ENCODE assay signal across 18 cellular contexts in genomic region chr15:60701261-60702019, GRCh38.
A peak's percentile ranks its signal among the peaks of the same experiment; 100 is the strongest.
DNase-seq lines count a peak whose midpoint lies in the region; ATAC-seq and TF ChIP-seq lines count a peak whose summit lies in the region.
"Had no signal": no experiment of that assay in that cellular context is flagged by ENCODE, and none has a peak within 500 bp of the region (broad histone marks: within the 10 kb centered on the region; RNA-seq: fewer than 3 reads in every experiment).

No MANE protein-coding gene starts in this region.

- no peaks in the 10 kb centered on the region for H3K9me3 Mint-ChIP-seq in CD4-positive, alpha-beta T cell
- H3K9me3 Mint-ChIP-seq in Calu3 (ENCODE audit: low read depth, unreplicated experiment): no peaks in the 10 kb centered on the region
- H3K9me3 Mint-ChIP-seq: CD8-positive, alpha-beta memory T cell had no signal

- no peak for TF ChIP-seq CTCF in CD4-positive, alpha-beta T cell (IDR thresholded peaks at IDR 0.05)
- TF ChIP-seq CTCF in Calu3 (IDR thresholded peaks at IDR 0.05; ENCODE audit: unreplicated experiment): no peak

- WGBS in mesendoderm (ENCODE audit: extremely low coverage, insufficient coverage, low lambda C conversion rate): no CpG with 5 or more reads among the region's 13 CpGs

- H2BK15ac ChIP-seq in mesendoderm (replicated peaks; ENCODE audit: low read depth): no peak overlapping the region

- H3K36me3 ChIP-seq in mesendoderm (ENCODE audit: control insufficient read depth, insufficient read depth, low read length): no peaks in the 10 kb centered on the region
- H3K36me3 ChIP-seq: BLaER1, HAP-1 had no signal

- H2AK5ac ChIP-seq in mesendoderm (ENCODE audit: low read length): no peak overlapping the region

- H3K4me3 Mint-ChIP-seq in CD4-positive, alpha-beta T cell: no peak overlapping the region
- no peak overlapping the region for H3K4me3 Mint-ChIP-seq in Calu3 (ENCODE audit: low read depth, unreplicated experiment)
- H3K4me3 Mint-ChIP-seq: CD8-positive, alpha-beta memory T cell had no signal

- no peaks in the 10 kb centered on the region for H3K36me3 Mint-ChIP-seq in CD4-positive, alpha-beta T cell (ENCODE audit: low read depth)
- no peaks in the 10 kb centered on the region for H3K36me3 Mint-ChIP-seq in Calu3 (ENCODE audit: insufficient read depth, unreplicated experiment)

- H3K4me2 ChIP-seq in mesendoderm (ENCODE audit: low read length): no peak overlapping the region
- H3K4me2 ChIP-seq: BLaER1 had no signal

- H3K79me1 ChIP-seq in mesendoderm (ENCODE audit: low read length): no peaks in the 10 kb centered on the region

- no peak overlapping the region for H3K4ac ChIP-seq in mesendoderm (ENCODE audit: low read depth, low read length)

- H3K9me3 ChIP-seq in CD4-positive, alpha-beta T cell (ENCODE audit: control insufficient read depth, low read length): no peaks in the 10 kb centered on the region
- H3K9me3 ChIP-seq: BLaER1, HAP-1 had no signal

- H3K27ac Mint-ChIP-seq in CD4-positive, alpha-beta T cell: peak overlapping the region; percentile 59
- H3K27ac Mint-ChIP-seq in Calu3 (ENCODE audit: unreplicated experiment): no peak overlapping the region

- no peak overlapping the region for H2BK120ac ChIP-seq in mesendoderm (ENCODE audit: low read depth, low read length)

- peaks cover 2% of the 10 kb centered on the region for H3K4me1 ChIP-seq in mesendoderm (ENCODE audit: control insufficient read depth, low read depth, low read length)
- H3K4me1 ChIP-seq: HAP-1 had no signal

- no peak overlapping the region for H4K8ac ChIP-seq in mesendoderm (ENCODE audit: low read depth, low read length)

- H3K4me3 ChIP-seq in mesendoderm (ENCODE audit: low read length): no peak overlapping the region
- H3K4me3 ChIP-seq: BLaER1, GM23248, HAP-1, K562 had no signal

- no peaks in the 10 kb centered on the region for H3K27me3 Mint-ChIP-seq in CD4-positive, alpha-beta T cell
- H3K27me3 Mint-ChIP-seq in Calu3 (ENCODE audit: unreplicated experiment): peaks cover 26% of the 10 kb centered on the region
- H3K27me3 Mint-ChIP-seq: CD8-positive, alpha-beta memory T cell had no signal

- peaks cover 74% of the 10 kb centered on the region for H3K4me1 Mint-ChIP-seq in CD4-positive, alpha-beta T cell (ENCODE audit: low read depth)
- H3K4me1 Mint-ChIP-seq in Calu3 (ENCODE audit: low read depth, unreplicated experiment): no peaks in the 10 kb centered on the region

- ATAC-seq in CD4-positive, alpha-beta T cell (ENCODE audit: poor library complexity): no peak
- ATAC-seq: K562 had no signal

- no TSS peak for BruUV-seq in Calu3 (replicated peaks; lab: Mats Ljungman, UMichigan)

- POLR2A ChIA-PET in CD4-positive, alpha-beta T cell (lab: Charles Lee): interaction anchor here (1.0 to 1.5 kb wide), 2 partner anchors 51 to 109 kb away, joined by 3 to 4 read pairs; no protein-coding TSS in a partner anchor

- no peak overlapping the region for H2BK5ac ChIP-seq in mesendoderm (ENCODE audit: low read length)

- no peak overlapping the region for H3K23ac ChIP-seq in mesendoderm (ENCODE audit: low read length)

- no peak overlapping the region for H3K18ac ChIP-seq in mesendoderm (ENCODE audit: low read length)

- no peak overlapping the region for H3K27ac ChIP-seq in CD4-positive, alpha-beta T cell (ENCODE audit: low read depth, low read length)
- H3K27ac ChIP-seq in mesendoderm (ENCODE audit: low read depth, low read length): no peak overlapping the region
- H3K27ac ChIP-seq: BLaER1, GM23248 had no signal

- intact Hi-C loops in CD4-positive, alpha-beta T cell (cut with DNase I, micrococcal nuclease): no loop called here
- intact Hi-C loops in Calu3 (cut with micrococcal nuclease; ENCODE audit: unreplicated experiment): no loop called here

- no peaks in the 10 kb centered on the region for H3K79me2 ChIP-seq in mesendoderm (ENCODE audit: control insufficient read depth, insufficient read depth, low read length)

- no peak overlapping the region for H3K56ac ChIP-seq in mesendoderm (ENCODE audit: low read length)

- H3K9ac ChIP-seq in mesendoderm (ENCODE audit: low read length): no peak overlapping the region
- H3K9ac ChIP-seq: BLaER1, GM23248 had no signal

- H3K27me3 ChIP-seq in CD4-positive, alpha-beta T cell (ENCODE audit: control insufficient read depth, insufficient read depth, low read length): no peaks in the 10 kb centered on the region
- no peaks in the 10 kb centered on the region for H3K27me3 ChIP-seq in mesendoderm (ENCODE audit: insufficient read depth, low read length, poor library complexity)
- H3K27me3 ChIP-seq: BLaER1 had no signal

- CTCF ChIA-PET in CD4-positive, alpha-beta T cell (lab: Charles Lee): no interaction called here
- CTCF ChIA-PET in Calu3 (lab: Charles Lee): no interaction called here

- no peak overlapping the region for H4K5ac ChIP-seq in mesendoderm (ENCODE audit: low read length)

- no peak for DNase-seq in CD4-positive, alpha-beta T cell
- DNase-seq in HT1080 (ENCODE audit: low read depth) (peak; percentile 80), amniotic epithelial cell (ENCODE audit: low read depth) (peak; percentile 68), islet precursor cell (peak; percentile 56), Calu3 (no peak), SW 1271 (lab: John Stamatoyannopoulos, UW) (no peak), mesendoderm (no peak)
- DNase-seq: CD8-positive, alpha-beta memory T cell; GM23248; NCI-H1105; NCI-H2081; NCI-H2171 treated with DMSO at 0.1 percent for 48 hours; NCI-H446; NCI-H526 treated with DMSO at 0.1 percent for 48 hours; SHP77 had no signal

Comparison
In these comparisons a context has a peak if more than half of its experiments do, and no peak if none do; other contexts are left out.
1. DNase-seq: peak in HT1080 (single experiment), amniotic epithelial cell (single experiment) and islet precursor cell (single experiment); none in CD4-positive, alpha-beta T cell (0 of 10), Calu3 (single experiment), SW 1271 (0 of 2) and mesendoderm (single experiment).